19 cellular contexts compared by ENCODE assay signal in genomic region chr3:185924375-185924774, GRCh38. TPM values are rescaled to one million over a fixed set of nuclear protein-coding genes. Genes with fewer than 3 reads are reported as not detected.
A peak's percentile ranks its signal among the peaks of the same experiment; 100 is the strongest.
DNase-seq lines count a peak whose midpoint lies in the region; ATAC-seq and TF ChIP-seq lines count a peak whose summit lies in the region.
"Had no signal": no experiment of that assay in that cellular context is flagged by ENCODE, and none has a peak within 500 bp of the region (broad histone marks: within the 10 kb centered on the region; RNA-seq: fewer than 3 reads in every experiment).

No MANE protein-coding gene starts in this region.

- peak overlapping the region; percentile 56 for H3K27ac Mint-ChIP-seq in activated T-cell treated with anti-CD3 and anti-CD28 coated beads, Interleukin-2, amount 50 U/mL, for 72 hours
- H3K27ac Mint-ChIP-seq in T-helper 17 cell (peak overlapping the region; percentile 92), endothelial cell (ENCODE audit: unreplicated experiment) (peak overlapping the region; percentile 40)
- H3K27ac Mint-ChIP-seq in stimulated activated effector memory CD8-positive, alpha-beta T cell treated with anti-CD3 and anti-CD28 coated beads, Interleukin-12 subunit alpha, Interleukin-12 subunit beta, amount 100 ng/mL, for 72 hours, result peak overlapping the region; percentile 100
- H3K27ac Mint-ChIP-seq: dendritic cell treated with granulocyte-macrophage colony-stimulating factor and Interleukin-4, amounts not matched to agents 40 ng/mL and 50 ng/mL, for 4 days had no signal

- H3K27me3 Mint-ChIP-seq in activated T-cell treated with anti-CD3 and anti-CD28 coated beads, Interleukin-2, amount 50 U/mL, for 72 hours (ENCODE audit: low read depth), result no peaks in the 10 kb centered on the region
- H3K27me3 Mint-ChIP-seq in T-helper 17 cell (no peaks in the 10 kb centered on the region), endothelial cell (ENCODE audit: unreplicated experiment) (peaks cover 5% of the 10 kb centered on the region)
- H3K27me3 Mint-ChIP-seq: dendritic cell treated with granulocyte-macrophage colony-stimulating factor and Interleukin-4, amounts not matched to agents 40 ng/mL and 50 ng/mL, for 4 days had no signal

- ATAC-seq in activated T-cell treated with anti-CD3 and anti-CD28 coated beads, Interleukin-2, amount 50 U/mL, for 72 hours (replicated peaks in 1 of 2), result peak in 1 of 2 donors; percentile 4
- ATAC-seq in T-helper 17 cell, result no peak
- no peak for ATAC-seq in stimulated activated effector memory CD8-positive, alpha-beta T cell treated with anti-CD3 and anti-CD28 coated beads, Interleukin-12 subunit alpha, Interleukin-12 subunit beta, amount 100 ng/mL, for 72 hours
- ATAC-seq: Right ventricle myocardium inferior had no signal

- no peak for DNase-seq in activated T-cell treated with anti-CD3 and anti-CD28 coated beads, Interleukin-2, amount 50 U/mL, for 72 hours
- DNase-seq in activated T-cell treated with anti-CD3 and anti-CD28 coated beads, Interleukin-2, amount 50 U/mL, for 48 hours, result no peak
- no peak for DNase-seq in T-helper 17 cell
- DNase-seq in endothelial cell (ENCODE audit: low spot score), result no peak
- DNase-seq in stimulated activated effector memory CD8-positive, alpha-beta T cell treated with anti-CD3 and anti-CD28 coated beads, Interleukin-12 subunit alpha, Interleukin-12 subunit beta, amount 100 ng/mL, for 72 hours (ENCODE audit: low spot score in 2 of 2), result no peak
- DNase-seq in AML-193 (lab: John Stamatoyannopoulos, UW), result no peak
- no peak for DNase-seq in activated CD4-positive, CD25-positive, alpha-beta regulatory T cell (lab: John Stamatoyannopoulos, UW)
- no peak for DNase-seq in HT-29 (ENCODE audit: low spot score)
- DNase-seq: activated CD4-positive, alpha-beta T cell treated with anti-CD3 and anti-CD28 coated beads, Interleukin-2, amount 50 U/mL, for 4 hours; activated T-cell treated with anti-CD3 and anti-CD28 coated beads for 4 hours; anterior cingulate cortex; BE2C; DMS79 treated with DMSO at 0.1 percent for 48 hours; NCI-H1105; NCI-H2081; OCI-M1; upper lobe of left lung had no signal

- H3K9me3 Mint-ChIP-seq in activated T-cell treated with anti-CD3 and anti-CD28 coated beads, Interleukin-2, amount 50 U/mL, for 72 hours, result no peaks in the 10 kb centered on the region
- no peaks in the 10 kb centered on the region for H3K9me3 Mint-ChIP-seq in endothelial cell (ENCODE audit: unreplicated experiment)
- no peaks in the 10 kb centered on the region for H3K9me3 Mint-ChIP-seq in stimulated activated effector memory CD8-positive, alpha-beta T cell treated with anti-CD3 and anti-CD28 coated beads, Interleukin-12 subunit alpha, Interleukin-12 subunit beta, amount 100 ng/mL, for 72 hours
- H3K9me3 Mint-ChIP-seq: dendritic cell treated with granulocyte-macrophage colony-stimulating factor and Interleukin-4, amounts not matched to agents 40 ng/mL and 50 ng/mL, for 4 days had no signal

- H3K36me3 Mint-ChIP-seq in activated T-cell treated with anti-CD3 and anti-CD28 coated beads, Interleukin-2, amount 50 U/mL, for 72 hours (ENCODE audit: insufficient read depth in 2 of 2), result peaks cover 24 to 89% of the 10 kb centered on the region in 2 donors
- H3K36me3 Mint-ChIP-seq in T-helper 17 cell (ENCODE audit: low read depth), result peaks cover 9% of the 10 kb centered on the region
- peaks cover 46% of the 10 kb centered on the region for H3K36me3 Mint-ChIP-seq in endothelial cell (ENCODE audit: low read depth, unreplicated experiment)
- peaks cover 100% of the 10 kb centered on the region for H3K36me3 Mint-ChIP-seq in stimulated activated effector memory CD8-positive, alpha-beta T cell treated with anti-CD3 and anti-CD28 coated beads, Interleukin-12 subunit alpha, Interleukin-12 subunit beta, amount 100 ng/mL, for 72 hours

- no peak for TF ChIP-seq CTCF in endothelial cell (IDR thresholded peaks at IDR 0.05; ENCODE audit: unreplicated experiment)

- no peak overlapping the region for H3K4me3 Mint-ChIP-seq in activated T-cell treated with anti-CD3 and anti-CD28 coated beads, Interleukin-2, amount 50 U/mL, for 72 hours
- H3K4me3 Mint-ChIP-seq in T-helper 17 cell (peak overlapping the region; percentile 33), endothelial cell (ENCODE audit: unreplicated experiment) (peak overlapping the region; percentile 70)
- no peak overlapping the region for H3K4me3 Mint-ChIP-seq in stimulated activated effector memory CD8-positive, alpha-beta T cell treated with anti-CD3 and anti-CD28 coated beads, Interleukin-12 subunit alpha, Interleukin-12 subunit beta, amount 100 ng/mL, for 72 hours
- H3K4me3 Mint-ChIP-seq: dendritic cell treated with granulocyte-macrophage colony-stimulating factor and Interleukin-4, amounts not matched to agents 40 ng/mL and 50 ng/mL, for 4 days had no signal

- no peaks in the 10 kb centered on the region for H3K9me3 ChIP-seq in T-helper 17 cell (ENCODE audit: control insufficient read depth, low read length, poor library complexity, severe bottlenecking)
- H3K9me3 ChIP-seq: BE2C, upper lobe of left lung had no signal

- peaks cover 67% of the 10 kb centered on the region for H3K4me1 Mint-ChIP-seq in activated T-cell treated with anti-CD3 and anti-CD28 coated beads, Interleukin-2, amount 50 U/mL, for 72 hours (ENCODE audit: low read depth)
- peaks cover 51% of the 10 kb centered on the region for H3K4me1 Mint-ChIP-seq in T-helper 17 cell
- peaks cover 30% of the 10 kb centered on the region for H3K4me1 Mint-ChIP-seq in endothelial cell (ENCODE audit: unreplicated experiment)
- peaks cover 51% of the 10 kb centered on the region for H3K4me1 Mint-ChIP-seq in stimulated activated effector memory CD8-positive, alpha-beta T cell treated with anti-CD3 and anti-CD28 coated beads, Interleukin-12 subunit alpha, Interleukin-12 subunit beta, amount 100 ng/mL, for 72 hours

RNA-seq across cellular contexts. Expression of gene TRA2B, which starts 13.4 kb away (rescaled TPM):
- total RNA-seq in activated T-cell treated with anti-CD3 and anti-CD28 coated beads, Interleukin-2, amount 50 U/mL, for 72 hours, result 100 to 1,000 TPM; 215 to 233 TPM
- total RNA-seq in T-helper 17 cell (100 to 1,000 TPM; 542 to 637 TPM), endothelial cell (ENCODE audit: unreplicated experiment) (132 TPM)
- total RNA-seq in HT-29 (2014; rRNA removed; shearing (Covaris generic)), result 268 and 296 TPM in 2 replicates

Comparison
In these comparisons a context has a peak if more than half of its experiments do, and no peak if none do; other contexts are left out.
1. H3K27ac Mint-ChIP-seq: peak in every context shown above with its lines; median percentile 100 in stimulated activated effector memory CD8-positive, alpha-beta T cell treated with anti-CD3 and anti-CD28 coated beads, Interleukin-12 subunit alpha, Interleukin-12 subunit beta, amount 100 ng/mL, for 72 hours; 92 in T-helper 17 cell; 56 in activated T-cell treated with anti-CD3 and anti-CD28 coated beads, Interleukin-2, amount 50 U/mL, for 72 hours; 40 in endothelial cell.
2. H3K4me3 Mint-ChIP-seq: peak in T-helper 17 cell (single experiment) and endothelial cell (single experiment); none in activated T-cell treated with anti-CD3 and anti-CD28 coated beads, Interleukin-2, amount 50 U/mL, for 72 hours (0 of 2) and stimulated activated effector memory CD8-positive, alpha-beta T cell treated with anti-CD3 and anti-CD28 coated beads, Interleukin-12 subunit alpha, Interleukin-12 subunit beta, amount 100 ng/mL, for 72 hours (single experiment).